Comparison of ENCODE assay signal across 9 cellular contexts in genomic region chr16:71426069-71426879, GRCh38. TPM values are rescaled to one million over a fixed set of nuclear protein-coding genes. Genes with fewer than 3 reads are reported as not detected.
DNase-seq lines count a peak whose midpoint lies in the region; ATAC-seq and TF ChIP-seq lines count a peak whose summit lies in the region.
"Had no signal": no experiment of that assay in that cellular context is flagged by ENCODE, and none has a peak within 500 bp of the region (broad histone marks: within the 10 kb centered on the region; RNA-seq: fewer than 3 reads in every experiment).

No MANE protein-coding gene starts in this region.

- no peaks in the 10 kb centered on the region for H3K36me3 ChIP-seq in CD8-positive, alpha-beta T cell (ENCODE audit: insufficient read depth, low read length)
- no peaks in the 10 kb centered on the region for H3K36me3 ChIP-seq in MG63

- peaks cover 25% of the 10 kb centered on the region for H3K27me3 Mint-ChIP-seq in CD8-positive, alpha-beta T cell (ENCODE audit: low read depth)

- no peak overlapping the region for H3K27ac ChIP-seq in CD8-positive, alpha-beta T cell (ENCODE audit: low read depth, low read length)

- peak overlapping the region; percentile 81 for H3K4me3 Mint-ChIP-seq in CD8-positive, alpha-beta T cell

- H3K9me3 Mint-ChIP-seq in CD8-positive, alpha-beta T cell: no peaks in the 10 kb centered on the region
- H3K9me3 Mint-ChIP-seq in activated naive CD4-positive, alpha-beta T cell treated with anti-CD3 and anti-CD28 coated beads, Interleukin-2, amount 50 U/mL, for 72 hours: no peaks in the 10 kb centered on the region

- H3K36me3 Mint-ChIP-seq in CD8-positive, alpha-beta T cell: no peaks in the 10 kb centered on the region
- no peaks in the 10 kb centered on the region for H3K36me3 Mint-ChIP-seq in activated naive CD4-positive, alpha-beta T cell treated with anti-CD3 and anti-CD28 coated beads, Interleukin-2, amount 50 U/mL, for 72 hours

- CTCF ChIA-PET in CD8-positive, alpha-beta T cell (lab: Charles Lee): interaction anchor here (4.8 kb wide), 1 partner anchor 14 kb away, joined by 34 read pairs; no protein-coding TSS in a partner anchor

- H3K4me3 ChIP-seq in CD8-positive, alpha-beta T cell (ENCODE audit: low read depth, low read length): no peak overlapping the region
- H3K4me3 ChIP-seq in MG63: peak overlapping the region; percentile 22; the same call in 1 of the 2 replicates

- H3K4me1 ChIP-seq in CD8-positive, alpha-beta T cell (ENCODE audit: insufficient read depth, low read length): no peaks in the 10 kb centered on the region

- peaks cover 18% of the 10 kb centered on the region for H3K4me1 Mint-ChIP-seq in CD8-positive, alpha-beta T cell (ENCODE audit: low read depth)

- ATAC-seq in CD8-positive, alpha-beta T cell: peak; percentile 91
- peak; percentile 63 for ATAC-seq in GM19452 (IDR thresholded peaks at IDR 0.05; ENCODE audit: unreplicated experiment)
- ATAC-seq in activated naive CD4-positive, alpha-beta T cell treated with anti-CD3 and anti-CD28 coated beads, Interleukin-2, amount 50 U/mL, for 72 hours: peak; percentile 60 to 88

- intact Hi-C loops in CD8-positive, alpha-beta T cell (cut with DNase I, micrococcal nuclease): loop anchor here in 1 of 2 experiments (1.0 kb wide), 1 partner anchor 58 kb away; no protein-coding TSS in a partner anchor

- H3K27me3 ChIP-seq in CD8-positive, alpha-beta T cell (ENCODE audit: insufficient read depth, low read length): no peaks in the 10 kb centered on the region
- no peaks in the 10 kb centered on the region for H3K27me3 ChIP-seq in MG63

- peak overlapping the region; percentile 88 for H3K27ac Mint-ChIP-seq in CD8-positive, alpha-beta T cell
- peak overlapping the region in 1 of 2 donors; percentile 73 for H3K27ac Mint-ChIP-seq in activated naive CD4-positive, alpha-beta T cell treated with anti-CD3 and anti-CD28 coated beads, Interleukin-2, amount 50 U/mL, for 72 hours

- POLR2A ChIA-PET in CD8-positive, alpha-beta T cell (lab: Charles Lee): interaction anchor here (1.0 to 1.1 kb wide), 2 partner anchors 36 to 139 kb away, joined by 3 to 4 read pairs; partner anchors contain the start of gene ZNF23

- no peak for TF ChIP-seq CTCF in CD8-positive, alpha-beta T cell (IDR thresholded peaks at IDR 0.05)

- no peaks in the 10 kb centered on the region for H3K9me3 ChIP-seq in CD8-positive, alpha-beta T cell (ENCODE audit: low read length)
- H3K9me3 ChIP-seq in MG63: no peaks in the 10 kb centered on the region

- peak in 2 of 7 experiments; percentile 25 to 80 for DNase-seq in CD8-positive, alpha-beta T cell
- DNase-seq in MG63 (peak; percentile 69), inferior parietal cortex (ENCODE audit: extremely low spot score) (peak; percentile 17), NCI-H345 treated with DMSO at 0.1 percent for 48 hours (lab: John Stamatoyannopoulos, UW; ENCODE audit: unreplicated experiment) (no peak)
- DNase-seq in activated naive CD4-positive, alpha-beta T cell treated with anti-CD3 and anti-CD28 coated beads, Interleukin-2, amount 50 U/mL, for 72 hours (ENCODE audit: low spot score in 2 of 2): peak in 1 of 2 donors; percentile 54
- peak; percentile 11 for DNase-seq in stimulated activated CD8-positive, alpha-beta memory T cell treated with anti-CD3 and anti-CD28 coated beads, Interleukin-4, amount 100 ng/mL, for 24 hours (ENCODE audit: low read depth)
- no peak for DNase-seq in NK-92 treated with Interleukin-12 subunit alpha and Interleukin-12 subunit beta, amount 100 ng/mL, for 24 hours (lab: John Stamatoyannopoulos, UW)

RNA-seq across cellular contexts. Expression of gene TLE7, which starts 15.6 kb away (rescaled TPM):
- total RNA-seq in CD8-positive, alpha-beta T cell: not detected
- total RNA-seq in MG63 (2014; rRNA removed; shearing (Covaris generic); ENCODE audit: low replicate concordance): not detected in 2 replicates
- total RNA-seq in activated naive CD4-positive, alpha-beta T cell treated with anti-CD3 and anti-CD28 coated beads, Interleukin-2, amount 50 U/mL, for 72 hours: not detected
- total RNA-seq: right cardiac atrium had no signal

RNA-seq across cellular contexts. Expression of gene ZNF23, which starts 35.8 kb away (rescaled TPM):
- 1 to 10 TPM; 8.0 to 8.5 TPM for total RNA-seq in CD8-positive, alpha-beta T cell
- 3.6 and 4.2 TPM in 2 replicates for total RNA-seq in MG63 (2014; rRNA removed; shearing (Covaris generic); ENCODE audit: low replicate concordance)
- total RNA-seq in activated naive CD4-positive, alpha-beta T cell treated with anti-CD3 and anti-CD28 coated beads, Interleukin-2, amount 50 U/mL, for 72 hours: 1 to 10 TPM; 4.5 to 9.5 TPM

Comparison
In these comparisons a context has a peak if more than half of its experiments do, and no peak if none do; other contexts are left out.
1. DNase-seq: peak in MG63 (single experiment), inferior parietal cortex (single experiment) and stimulated activated CD8-positive, alpha-beta memory T cell treated with anti-CD3 and anti-CD28 coated beads, Interleukin-4, amount 100 ng/mL, for 24 hours (single experiment); none in NCI-H345 treated with DMSO at 0.1 percent for 48 hours (single experiment) and NK-92 treated with Interleukin-12 subunit alpha and Interleukin-12 subunit beta, amount 100 ng/mL, for 24 hours (single experiment).
2. Peak in every context shown above with its lines, with median percentiles within 50 percentile points of each other: ATAC-seq.